Comparison of ENCODE assay signal across 1 cellular context in genomic region chr1:162070094-162070748, GRCh38.
TF ChIP-seq lines count a peak whose summit lies in the region.

No MANE protein-coding gene starts in this region.

TF ChIP-seq in H1, 55 proteins besides CTCF, POLR2A, EP300 and RAD21 (continued from another document):
- TF ChIP-seq TAF1 (IDR thresholded peaks at IDR 0.05; ENCODE audit: low read depth, low read length), result peak; percentile 56
- no peak for TF ChIP-seq HDAC2 (IDR thresholded peaks at IDR 0.05; ENCODE audit: borderline replicate concordance in 1 of 2, low read depth in 2 of 2, low read length in 2 of 2)
- TF ChIP-seq ATF3 (IDR thresholded peaks at IDR 0.05; ENCODE audit: insufficient read depth, low read depth, low read length), result no peak
- peak; percentile 58; the same call in 1 of the 2 replicates for TF ChIP-seq POLR2AphosphoS5 (IDR thresholded peaks at IDR 0.05; ENCODE audit: low read depth, low read length)
- TF ChIP-seq MAX (IDR thresholded peaks at IDR 0.05), result peak; percentile 15; the same call in 1 of the 2 replicates
- peak; percentile 58 for TF ChIP-seq TBP (IDR thresholded peaks at IDR 0.05; ENCODE audit: low read depth, low read length)
- no peak for TF ChIP-seq EGR1 (IDR thresholded peaks at IDR 0.05; ENCODE audit: borderline replicate concordance, low read depth, low read length)
- no peak for TF ChIP-seq JUND (IDR thresholded peaks at IDR 0.05; ENCODE audit: low read length)
